In the genomic region with DNA sequence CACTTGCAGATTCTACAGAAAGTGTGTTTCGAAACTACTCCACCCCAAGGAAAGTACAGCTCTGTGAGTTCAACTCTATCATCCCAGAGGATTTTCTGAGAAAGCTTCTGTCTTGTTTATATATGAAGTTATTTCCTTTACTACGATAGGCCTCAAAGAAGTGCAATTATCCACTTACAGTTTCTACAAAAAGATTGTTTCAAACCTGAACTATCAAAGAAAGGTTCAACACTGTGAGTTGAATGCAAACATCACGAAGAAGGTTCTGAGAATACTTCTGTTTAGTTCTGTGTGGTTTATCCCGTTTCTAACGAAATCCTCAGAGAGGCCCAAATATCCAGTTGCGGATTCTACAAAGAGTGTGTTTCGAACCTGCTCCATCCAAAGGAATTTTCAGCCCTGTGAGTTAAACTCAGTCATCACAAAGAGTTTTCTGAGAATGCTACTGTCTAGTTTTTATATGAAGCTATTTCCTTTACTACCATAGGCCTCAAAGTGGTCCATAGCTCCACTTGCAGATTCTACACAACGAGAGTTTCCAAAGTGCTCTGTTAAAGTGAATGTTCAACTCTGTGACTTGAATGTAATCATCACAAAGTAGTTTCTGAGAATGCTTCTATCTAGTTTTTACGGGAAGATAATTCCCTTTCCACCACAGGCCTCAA, we compare ENCODE assay signal across 7 cellular contexts.
A peak's percentile ranks its signal among the peaks of the same experiment; 100 is the strongest.
DNase-seq lines count a peak whose midpoint lies in the region; ATAC-seq and TF ChIP-seq lines count a peak whose summit lies in the region.
"Not testable (repeated sequence)": the region's sequence is repeated elsewhere in the genome, so short reads cannot be mapped to it uniquely, and the experiment has no call there.

No MANE protein-coding gene starts in this region.

- not testable (repeated sequence) for TF ChIP-seq CTCF in natural killer cell (IDR thresholded peaks at IDR 0.05)

- not testable (repeated sequence) for H3K36me3 Mint-ChIP-seq in T-helper 17 cell (ENCODE audit: low read depth); natural killer cell

- not testable (repeated sequence) for H3K27me3 Mint-ChIP-seq in T-helper 17 cell; natural killer cell (ENCODE audit: low read depth in 2 of 2)

- not testable (repeated sequence) for H3K4me1 Mint-ChIP-seq in T-helper 17 cell, natural killer cell

- H3K9me3 ChIP-seq in T-helper 17 cell (ENCODE audit: control insufficient read depth, low read length, poor library complexity, severe bottlenecking): peaks cover 10% of the 10 kb centered on the region

- ATAC-seq in GM19025 (IDR thresholded peaks at IDR 0.05; ENCODE audit: low read depth, unreplicated experiment) (peak; percentile 33), GM21515 (IDR thresholded peaks at IDR 0.05; ENCODE audit: unreplicated experiment) (peak; percentile 60), HG02798 (IDR thresholded peaks at IDR 0.05; ENCODE audit: poor library complexity, unreplicated experiment) (peak; percentile 62), HG03175 (IDR thresholded peaks at IDR 0.05; ENCODE audit: unreplicated experiment) (peak; percentile 42), T-helper 17 cell (peak; percentile 58), Right ventricle myocardium inferior (peak; percentile 83), natural killer cell (peak in 2 of 3 donors; percentile 52 to 66)

- intact Hi-C loops in Right ventricle myocardium inferior (cut with DNase I); natural killer cell (cut with micrococcal nuclease): not testable (repeated sequence)

- not testable (repeated sequence) for H3K9me3 Mint-ChIP-seq in natural killer cell

- not testable (repeated sequence) for H3K4me3 Mint-ChIP-seq in T-helper 17 cell, natural killer cell

- not testable (repeated sequence) for DNase-seq in T-helper 17 cell; Right ventricle myocardium inferior (ENCODE audit: missing footprints); natural killer cell

- H3K27ac Mint-ChIP-seq in T-helper 17 cell, natural killer cell: not testable (repeated sequence)

Comparison
In these comparisons a context has a peak if more than half of its experiments do, and no peak if none do; other contexts are left out.
1. ATAC-seq: peak in every context shown above with its lines; median percentile 83 in Right ventricle myocardium inferior; 62 in HG02798; 60 in GM21515; 59 in natural killer cell; 58 in T-helper 17 cell; 42 in HG03175; 33 in GM19025.